Comparison of ENCODE assay signal across 9 cellular contexts in genomic region chr1:199545780-199546179, GRCh38.
DNase-seq lines count a peak whose midpoint lies in the region; ATAC-seq, FAIRE-seq and TF ChIP-seq lines count a peak whose summit lies in the region.
"Had no signal": no experiment of that assay in that cellular context is flagged by ENCODE, and none has a peak within 500 bp of the region (broad histone marks: within the 10 kb centered on the region; RNA-seq: fewer than 3 reads in every experiment).

No MANE protein-coding gene starts in this region.

- TF ChIP-seq POLR2A in A549 (IDR thresholded peaks at IDR 0.05; ENCODE audit: low read length), result no peak

- no peak overlapping the region for H3K27ac ChIP-seq in A549
- H3K27ac ChIP-seq in HL-60 (replicated peaks), result no peak overlapping the region
- H3K27ac ChIP-seq in colonic mucosa, result no peak overlapping the region

- FAIRE-seq in A549 (lab: Jason Lieb, UNC), result no peak

- no peaks in the 10 kb centered on the region for H3K27me3 Mint-ChIP-seq in type B pancreatic cell
- H3K27me3 Mint-ChIP-seq in activated naive CD8-positive, alpha-beta T cell treated with anti-CD3 and anti-CD28 coated beads, Interleukin-2, amount 50 U/mL, for 24 hours, result no peaks in the 10 kb centered on the region

- H3K36me3 ChIP-seq in colonic mucosa, result no peaks in the 10 kb centered on the region

- H3K4me1 ChIP-seq in A549 (no peaks in the 10 kb centered on the region), colonic mucosa (no peaks in the 10 kb centered on the region)

- TF ChIP-seq CTCF in A549 (IDR thresholded peaks at IDR 0.05), result peak; percentile 22; the same call in 1 of the 3 replicates
- TF ChIP-seq CTCF in HL-60 (IDR thresholded peaks at IDR 0.05; ENCODE audit: insufficient read depth, low read length), result peak; percentile 5
- TF ChIP-seq CTCF in colonic mucosa (IDR thresholded peaks at IDR 0.05), result peak; percentile 17
- TF ChIP-seq CTCF in type B pancreatic cell (conservative IDR thresholded peaks at IDR 0.05), result no peak

- no peaks in the 10 kb centered on the region for H3K36me3 Mint-ChIP-seq in type B pancreatic cell
- H3K36me3 Mint-ChIP-seq in activated naive CD8-positive, alpha-beta T cell treated with anti-CD3 and anti-CD28 coated beads, Interleukin-2, amount 50 U/mL, for 24 hours (ENCODE audit: low read depth), result no peaks in the 10 kb centered on the region

- CTCF ChIA-PET in A549 (lab: Yijun Ruan, JAX), result no interaction called here

- H3K27me3 ChIP-seq in HL-60 (ENCODE audit: insufficient read depth, poor library complexity, severe bottlenecking) (no peaks in the 10 kb centered on the region), colonic mucosa (no peaks in the 10 kb centered on the region)

- H3K4me3 ChIP-seq in A549 (no peak overlapping the region), HL-60 (replicated peaks; ENCODE audit: insufficient read depth, low read length) (no peak overlapping the region), colonic mucosa (no peak overlapping the region)

- no peak overlapping the region for H3K27ac Mint-ChIP-seq in type B pancreatic cell
- H3K27ac Mint-ChIP-seq in activated naive CD8-positive, alpha-beta T cell treated with anti-CD3 and anti-CD28 coated beads, Interleukin-2, amount 50 U/mL, for 24 hours, result no peak overlapping the region

- no peaks in the 10 kb centered on the region for H3K4me1 Mint-ChIP-seq in type B pancreatic cell (ENCODE audit: unreplicated experiment)
- H3K4me1 Mint-ChIP-seq in activated naive CD8-positive, alpha-beta T cell treated with anti-CD3 and anti-CD28 coated beads, Interleukin-2, amount 50 U/mL, for 24 hours, result peaks cover 3% of the 10 kb centered on the region

- peak; percentile 55 to 77 for TF ChIP-seq RAD21 in A549 (conservative IDR thresholded peaks at IDR 0.05 in 1 of 2, IDR thresholded peaks at IDR 0.05 in 1 of 2)

- intact Hi-C loops in colonic mucosa (cut with DNase I), result no loop called here

- WGBS in A549 (ENCODE audit: missing lambda C conversion rate), result 26% methylated on average over 1 of the region's 1 CpG

- DNase-seq in A549 (ENCODE audit: low read depth in 1 of 2, low spot score in 1 of 2) (peak; percentile 3 to 64), HL-60 (ENCODE audit: low read depth in 1 of 2, low spot score in 1 of 2) (peak in 1 of 2 experiments; percentile 10), colonic mucosa (no peak), type B pancreatic cell (ENCODE audit: extremely low spot score, unreplicated experiment) (no peak)
- no peak for DNase-seq in activated naive CD8-positive, alpha-beta T cell treated with anti-CD3 and anti-CD28 coated beads, Interleukin-2, amount 50 U/mL, for 24 hours
- DNase-seq: activated CD4-positive, alpha-beta T cell treated with anti-CD3 and anti-CD28 coated beads, Interleukin-2, amount 50 U/mL, for 48 hours had no signal

- no peak overlapping the region for H3K4me2 ChIP-seq in A549

- H3K9ac ChIP-seq in colonic mucosa (ENCODE audit: low read depth in 2 of 2, low read length in 2 of 2), result no peak overlapping the region

- H3K9me3 ChIP-seq in A549 (no peaks in the 10 kb centered on the region; the same call in 2 of the 3 replicates), colonic mucosa (no peaks in the 10 kb centered on the region)

- peaks cover 10% of the 10 kb centered on the region for H3K9me3 Mint-ChIP-seq in type B pancreatic cell
- H3K9me3 Mint-ChIP-seq in activated naive CD8-positive, alpha-beta T cell treated with anti-CD3 and anti-CD28 coated beads, Interleukin-2, amount 50 U/mL, for 24 hours, result no peaks in the 10 kb centered on the region

- no peak for TF ChIP-seq EP300 in A549 (IDR thresholded peaks at IDR 0.05)

- ATAC-seq in A549, result peak; percentile 60 to 84; a peak in 5 of 6 replicates
- peak; percentile 33 for ATAC-seq in GM19043 (IDR thresholded peaks at IDR 0.05; ENCODE audit: low read depth, unreplicated experiment)
- ATAC-seq in GM18861 (IDR thresholded peaks at IDR 0.05; ENCODE audit: unreplicated experiment), result no peak
- no peak for ATAC-seq in activated naive CD8-positive, alpha-beta T cell treated with anti-CD3 and anti-CD28 coated beads, Interleukin-2, amount 50 U/mL, for 24 hours
- no peak for ATAC-seq in HG02623 (IDR thresholded peaks at IDR 0.05; ENCODE audit: unreplicated experiment)

- POLR2A ChIA-PET in A549 (lab: Yijun Ruan, JAX), result no interaction called here

- H3K4me3 Mint-ChIP-seq in type B pancreatic cell, result no peak overlapping the region
- no peak overlapping the region for H3K4me3 Mint-ChIP-seq in activated naive CD8-positive, alpha-beta T cell treated with anti-CD3 and anti-CD28 coated beads, Interleukin-2, amount 50 U/mL, for 24 hours

TF ChIP-seq in A549, 52 proteins besides CTCF, POLR2A, EP300 and RAD21:
- TF ChIP-seq HEYL (CRISPR knock-in tag; IDR thresholded peaks at IDR 0.05), result no peak
- TF ChIP-seq SMC3 (IDR thresholded peaks at IDR 0.05), result 0 out of 3 replicates have a peak, but pooled peaks have one; percentile 20
- no peak for TF ChIP-seq FOXS1 (CRISPR knock-in tag; IDR thresholded peaks at IDR 0.05)
- no peak for TF ChIP-seq PHF8 (IDR thresholded peaks at IDR 0.05; ENCODE audit: borderline replicate concordance, low read depth)
- TF ChIP-seq EHF (CRISPR knock-in tag; IDR thresholded peaks at IDR 0.05), result no peak
- TF ChIP-seq, protein P1, sequence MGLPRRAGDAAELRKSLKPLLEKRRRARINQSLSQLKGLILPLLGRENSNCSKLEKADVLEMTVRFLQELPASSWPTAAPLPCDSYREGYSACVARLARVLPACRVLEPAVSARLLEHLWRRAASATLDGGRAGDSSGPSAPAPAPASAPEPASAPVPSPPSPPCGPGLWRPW (IDR thresholded peaks at IDR 0.05), result no peak
- TF ChIP-seq, protein P2, sequence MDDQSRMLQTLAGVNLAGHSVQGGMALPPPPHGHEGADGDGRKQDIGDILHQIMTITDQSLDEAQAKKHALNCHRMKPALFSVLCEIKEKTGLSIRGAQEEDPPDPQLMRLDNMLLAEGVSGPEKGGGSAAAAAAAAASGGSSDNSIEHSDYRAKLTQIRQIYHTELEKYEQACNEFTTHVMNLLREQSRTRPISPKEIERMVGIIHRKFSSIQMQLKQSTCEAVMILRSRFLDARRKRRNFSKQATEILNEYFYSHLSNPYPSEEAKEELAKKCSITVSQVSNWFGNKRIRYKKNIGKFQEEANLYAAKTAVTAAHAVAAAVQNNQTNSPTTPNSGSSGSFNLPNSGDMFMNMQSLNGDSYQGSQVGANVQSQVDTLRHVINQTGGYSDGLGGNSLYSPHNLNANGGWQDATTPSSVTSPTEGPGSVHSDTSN (IDR thresholded peaks at IDR 0.05), result no peak
- TF ChIP-seq RFX5 (IDR thresholded peaks at IDR 0.05), result no peak
- no peak for TF ChIP-seq CHD2 (IDR thresholded peaks at IDR 0.05; ENCODE audit: low read length, partially characterized antibody)
TF ChIP-seq in A549: peak in this region for 1.

Comparison
In these comparisons a context has a peak if more than half of its experiments do, and no peak if none do; other contexts are left out.
1. ATAC-seq: peak in A549 (2 of 2) and GM19043 (single experiment); none in GM18861 (single experiment), activated naive CD8-positive, alpha-beta T cell treated with anti-CD3 and anti-CD28 coated beads, Interleukin-2, amount 50 U/mL, for 24 hours (single experiment) and HG02623 (single experiment).
2. DNase-seq: peak in A549 (2 of 2); none in colonic mucosa (single experiment), type B pancreatic cell (single experiment) and activated naive CD8-positive, alpha-beta T cell treated with anti-CD3 and anti-CD28 coated beads, Interleukin-2, amount 50 U/mL, for 24 hours (single experiment).